ENCODE assay signal across 18 cellular contexts in genomic region chr20:44065401-44066340, GRCh38.
DNase-seq lines count a peak whose midpoint lies in the region; ATAC-seq and TF ChIP-seq lines count a peak whose summit lies in the region.
"Had no signal": no experiment of that assay in that cellular context is flagged by ENCODE, and none has a peak within 500 bp of the region (broad histone marks: within the 10 kb centered on the region; RNA-seq: fewer than 3 reads in every experiment).

No MANE protein-coding gene starts in this region.

- peaks cover 23 to 73% (median 60%) of the 10 kb centered on the region in 7 donors for H3K4me1 Mint-ChIP-seq in naive thymus-derived CD4-positive, alpha-beta T cell
- peaks cover 24 to 29% of the 10 kb centered on the region in 2 donors for H3K4me1 Mint-ChIP-seq in immature natural killer cell

- H3K4me3 ChIP-seq in RWPE2 (ENCODE audit: severe bottlenecking) (no peak overlapping the region), thymus (ENCODE audit: low read length) (no peak overlapping the region)
- H3K4me3 ChIP-seq in naive thymus-derived CD4-positive, alpha-beta T cell (ENCODE audit: low read length): no peak overlapping the region
- H3K4me3 ChIP-seq: GM23248, K562 had no signal

- no peak overlapping the region for H3K27ac ChIP-seq in RWPE2 (ENCODE audit: poor library complexity, severe bottlenecking)
- no peak overlapping the region for H3K27ac ChIP-seq in naive thymus-derived CD4-positive, alpha-beta T cell (ENCODE audit: low read depth, low read length)
- H3K27ac ChIP-seq in thymus (ENCODE audit: low read depth): peak overlapping the region; percentile 59
- H3K27ac ChIP-seq: GM23248 had no signal

- H3K9me3 Mint-ChIP-seq in naive thymus-derived CD4-positive, alpha-beta T cell: peaks cover 0 to 10% (median 0%) of the 10 kb centered on the region in 11 donors
- no peaks in the 10 kb centered on the region for H3K9me3 Mint-ChIP-seq in immature natural killer cell

- intact Hi-C loops in naive thymus-derived CD4-positive, alpha-beta T cell (cut with micrococcal nuclease): loop anchor here (5.0 kb wide), 4 partner anchors 33 to 608 kb away; partner anchors contain the start of genes SERINC3 (in 1 of the 2) and SRSF6 (in 1 of the 2)

- H3K9me3 ChIP-seq in RWPE2 (ENCODE audit: severe bottlenecking): no peaks in the 10 kb centered on the region
- H3K9me3 ChIP-seq in naive thymus-derived CD4-positive, alpha-beta T cell (ENCODE audit: control insufficient read depth in 2 of 3, low read length in 3 of 3): no peaks in the 10 kb centered on the region
- H3K9me3 ChIP-seq in thymus (ENCODE audit: control insufficient read depth): no peaks in the 10 kb centered on the region

- WGBS in thymus: 98% methylated on average over 20 of the region's 20 CpGs

- H3K4me1 ChIP-seq in RWPE2 (ENCODE audit: insufficient read depth, poor library complexity, severe bottlenecking) (no peaks in the 10 kb centered on the region), thymus (ENCODE audit: control insufficient read depth, insufficient read depth, low read length) (peaks cover 32% of the 10 kb centered on the region)
- H3K4me1 ChIP-seq in naive thymus-derived CD4-positive, alpha-beta T cell (ENCODE audit: control insufficient read depth in 2 of 2, insufficient read depth in 2 of 2, low read length in 2 of 2): peaks cover 26 to 41% of the 10 kb centered on the region in 2 donors

- DNase-seq in activated effector memory CD4-positive, alpha-beta T cell treated with anti-CD3 and anti-CD28 coated beads, Interleukin-2, amount 50 U/mL, for 16 hours: peak; percentile 61
- no peak for DNase-seq in activated effector memory CD4-positive, alpha-beta T cell treated with Interleukin-2 at 50 U/mL for 16 hours
- DNase-seq in RWPE2 (ENCODE audit: low spot score) (peak; percentile 80), dedifferentiated amniotic fluid mesenchymal stem cell (ENCODE audit: extremely low spot score) (no peak), immature natural killer cell (no peak), left lobe of liver (ENCODE audit: low spot score) (no peak)
- DNase-seq in naive thymus-derived CD4-positive, alpha-beta T cell: no peak
- DNase-seq: DND-41, GDM1, GM23248, NCI-H1436, NCI-H2029, NCI-H2171 treated with DMSO at 0.1 percent for 48 hours, NCI-H510A, NCI-H774, RPMI8226 had no signal

- peaks cover 0 to 32% (median 7%) of the 10 kb centered on the region in 5 donors for H3K36me3 Mint-ChIP-seq in naive thymus-derived CD4-positive, alpha-beta T cell
- H3K36me3 Mint-ChIP-seq in immature natural killer cell: no peaks in the 10 kb centered on the region

- peaks cover 0 to 31% (median 0%) of the 10 kb centered on the region in 5 donors for H3K27me3 Mint-ChIP-seq in naive thymus-derived CD4-positive, alpha-beta T cell
- H3K27me3 Mint-ChIP-seq in immature natural killer cell (ENCODE audit: low read depth in 3 of 3): peaks cover 25 to 33% (median 27%) of the 10 kb centered on the region in 3 donors

- TF ChIP-seq CTCF in RWPE2 (IDR thresholded peaks at IDR 0.05; ENCODE audit: poor library complexity, severe bottlenecking): no peak

- POLR2A ChIA-PET in naive thymus-derived CD4-positive, alpha-beta T cell (lab: Charles Lee): no interaction called here

- ATAC-seq in RWPE2 (ENCODE audit: low read depth): peak; percentile 17; the same call in 1 of the 3 replicates
- no peak for ATAC-seq in naive thymus-derived CD4-positive, alpha-beta T cell
- no peak for ATAC-seq in left lobe of liver
- ATAC-seq: K562 had no signal

- H3K36me3 ChIP-seq in RWPE2 (ENCODE audit: low read depth) (no peaks in the 10 kb centered on the region), thymus (ENCODE audit: control insufficient read depth, insufficient read depth) (peaks cover 11% of the 10 kb centered on the region)
- no peaks in the 10 kb centered on the region for H3K36me3 ChIP-seq in naive thymus-derived CD4-positive, alpha-beta T cell (ENCODE audit: control insufficient read depth in 2 of 3, insufficient read depth in 3 of 3, low read length in 3 of 3)

- CTCF ChIA-PET in naive thymus-derived CD4-positive, alpha-beta T cell (lab: Charles Lee): interaction anchor here (1.6 kb wide), 1 partner anchor 15 kb away, joined by 5 read pairs; no protein-coding TSS in a partner anchor

- H3K27me3 ChIP-seq in RWPE2 (ENCODE audit: insufficient read depth, poor library complexity, severe bottlenecking): no peaks in the 10 kb centered on the region
- H3K27me3 ChIP-seq in naive thymus-derived CD4-positive, alpha-beta T cell (ENCODE audit: control insufficient read depth in 2 of 2, insufficient read depth in 2 of 2, low read length in 2 of 2): no peaks in the 10 kb centered on the region
- no peaks in the 10 kb centered on the region for H3K27me3 ChIP-seq in thymus (ENCODE audit: control insufficient read depth, insufficient read depth)

- H3K4me3 Mint-ChIP-seq in naive thymus-derived CD4-positive, alpha-beta T cell: peak overlapping the region in 4 of 10 donors; percentile 18 to 84 (median 37)
- H3K4me3 Mint-ChIP-seq in immature natural killer cell: no peak overlapping the region

- H3K27ac Mint-ChIP-seq in naive thymus-derived CD4-positive, alpha-beta T cell: peak overlapping the region in 8 of 9 donors; percentile 56 to 100 (median 98)
- H3K27ac Mint-ChIP-seq in immature natural killer cell: peak overlapping the region in 3 of 6 donors; percentile 28 to 37 (median 29)

Comparison
In these comparisons a context has a peak if more than half of its experiments do, and no peak if none do; other contexts are left out.
1. DNase-seq: peak in activated effector memory CD4-positive, alpha-beta T cell treated with anti-CD3 and anti-CD28 coated beads, Interleukin-2, amount 50 U/mL, for 16 hours (single experiment) and RWPE2 (single experiment); none in activated effector memory CD4-positive, alpha-beta T cell treated with Interleukin-2 at 50 U/mL for 16 hours (single experiment), naive thymus-derived CD4-positive, alpha-beta T cell (0 of 9), dedifferentiated amniotic fluid mesenchymal stem cell (single experiment), immature natural killer cell (0 of 3) and left lobe of liver (single experiment).